ENCODE assay signal across 28 cellular contexts in genomic region chr2:81007104-81007503, GRCh38.
A peak's percentile ranks its signal among the peaks of the same experiment; 100 is the strongest.
DNase-seq lines count a peak whose midpoint lies in the region; ATAC-seq and TF ChIP-seq lines count a peak whose summit lies in the region.
"Had no signal": no experiment of that assay in that cellular context is flagged by ENCODE, and none has a peak within 500 bp of the region (broad histone marks: within the 10 kb centered on the region; RNA-seq: fewer than 3 reads in every experiment).

No MANE protein-coding gene starts in this region.

- DNase-seq in DMS53 treated with DMSO at 0.1 percent for 48 hours (lab: John Stamatoyannopoulos, UW; ENCODE audit: unreplicated experiment) (peak; percentile 22), HT-29 (ENCODE audit: low spot score) (peak; percentile 42), NCI-H748 treated with DMSO at 0.1 percent for 48 hours (lab: John Stamatoyannopoulos, UW) (peak; percentile 27), endodermal cell (no peak), AML-193 (lab: John Stamatoyannopoulos, UW) (no peak), Peyer's patch (no peak), body of pancreas (no peak)
- DNase-seq: activated CD4-positive, alpha-beta T cell treated with anti-CD3 and anti-CD28 coated beads, Interleukin-2, amount 50 U/mL, for 48 hours; activated CD4-positive, CD25-positive, alpha-beta regulatory T cell treated with anti-CD3 and anti-CD28 coated beads, Interleukin-2, amount 50 U/mL, for 72 hours; activated T-cell treated with anti-CD3 and anti-CD28 coated beads, Interleukin-2, amount 50 U/mL, for 48 hours; effector memory CD4-positive, alpha-beta T cell; GM23248; immature natural killer cell; Kasumi-1; left colon; NCI-H1092; NCI-H187; ovary; retina; stimulated activated naive B cell treated with anti-CD40 and anti-IgM and Interleukin-4, amounts not matched to agents 10 μg/mL and 1 μg/mL and 100 μg/mL, for 72 hours; substantia nigra; trophoblast cell had no signal

- no peaks in the 10 kb centered on the region for H3K4me1 ChIP-seq in endodermal cell (ENCODE audit: control insufficient read depth, insufficient read depth, low read length)
- H3K4me1 ChIP-seq in Peyer's patch: no peaks in the 10 kb centered on the region
- H3K4me1 ChIP-seq in body of pancreas: no peaks in the 10 kb centered on the region
- H3K4me1 ChIP-seq: ascending aorta had no signal

- H3K27ac ChIP-seq in endodermal cell (ENCODE audit: low read depth, low read length): no peak overlapping the region
- no peak overlapping the region for H3K27ac ChIP-seq in Peyer's patch
- H3K27ac ChIP-seq in body of pancreas: no peak overlapping the region
- H3K27ac ChIP-seq: ascending aorta, coronary artery, GM23248, ovary, skin epidermis had no signal

- WGBS in endodermal cell (ENCODE audit: insufficient coverage in 1 of 2, insufficient read length in 1 of 2), 2 experiments: 73% methylated on average over 1 of the region's 2 CpGs; no CpG with 5 or more reads in 1 of the 2 experiments
- 52 to 55% methylated on average over 2 of the region's 2 CpGs for WGBS in body of pancreas, 2 donors

- H3K27me3 ChIP-seq in endodermal cell (ENCODE audit: control insufficient read depth, insufficient read depth, low read length, poor library complexity, severe bottlenecking) (no peaks in the 10 kb centered on the region), Peyer's patch (no peaks in the 10 kb centered on the region), body of pancreas (no peaks in the 10 kb centered on the region)
- H3K27me3 ChIP-seq: ascending aorta, ovary had no signal

- no peaks in the 10 kb centered on the region for H3K36me3 Mint-ChIP-seq in endodermal cell (ENCODE audit: low read depth)
- H3K36me3 Mint-ChIP-seq: CD14-positive monocyte; immature natural killer cell; stimulated activated naive B cell treated with anti-CD40 and anti-IgM and Interleukin-4, amounts not matched to agents 10 μg/mL and 1 μg/mL and 100 μg/mL, for 72 hours had no signal

- no peaks in the 10 kb centered on the region for H3K27me3 Mint-ChIP-seq in endodermal cell (ENCODE audit: insufficient read depth)
- H3K27me3 Mint-ChIP-seq: stimulated activated naive B cell treated with anti-CD40 and anti-IgM and Interleukin-4, amounts not matched to agents 10 μg/mL and 1 μg/mL and 100 μg/mL, for 72 hours had no signal

- peaks cover 7% of the 10 kb centered on the region for H3K9me3 ChIP-seq in endodermal cell (ENCODE audit: control insufficient read depth, low read length)
- H3K9me3 ChIP-seq in Peyer's patch: no peaks in the 10 kb centered on the region
- H3K9me3 ChIP-seq in body of pancreas: no peaks in the 10 kb centered on the region
- H3K9me3 ChIP-seq: ovary had no signal

- no peak overlapping the region for H3K9ac ChIP-seq in endodermal cell (ENCODE audit: extremely low read depth, low read length, poor library complexity, severe bottlenecking)
- H3K9ac ChIP-seq: GM23248 had no signal

- no peak overlapping the region for H3K27ac Mint-ChIP-seq in endodermal cell
- H3K27ac Mint-ChIP-seq: CD14-positive monocyte; immature natural killer cell; stimulated activated naive B cell treated with anti-CD40 and anti-IgM and Interleukin-4, amounts not matched to agents 10 μg/mL and 1 μg/mL and 100 μg/mL, for 72 hours; T-helper 1 cell treated with Interleukin-12 subunit alpha and Interleukin-12 subunit beta and Interleukin-4 antibody, amounts not matched to agents 30 μg/mL and 1 μg/mL, for 36 hours had no signal

- intact Hi-C loops in body of pancreas (cut with DNase I): no loop called here

- no peak for ATAC-seq in body of pancreas
- ATAC-seq: left colon; SK-N-SH treated with all-trans-retinoic acid at 6 μM for 48 hours; stimulated activated naive B cell treated with anti-CD40 and anti-IgM and Interleukin-4, amounts not matched to agents 10 μg/mL and 1 μg/mL and 100 μg/mL, for 72 hours had no signal

- TF ChIP-seq CTCF in endodermal cell (conservative IDR thresholded peaks at IDR 0.05) (peak; percentile 72), Peyer's patch (IDR thresholded peaks at IDR 0.05) (no peak), body of pancreas (IDR thresholded peaks at IDR 0.05) (no peak)

- H3K4me1 Mint-ChIP-seq in endodermal cell: no peaks in the 10 kb centered on the region
- H3K4me1 Mint-ChIP-seq: CD14-positive monocyte; immature natural killer cell; stimulated activated naive B cell treated with anti-CD40 and anti-IgM and Interleukin-4, amounts not matched to agents 10 μg/mL and 1 μg/mL and 100 μg/mL, for 72 hours had no signal

- H3K4me3 ChIP-seq in endodermal cell (ENCODE audit: low read length): no peak overlapping the region
- no peak overlapping the region for H3K4me3 ChIP-seq in Peyer's patch
- no peak overlapping the region for H3K4me3 ChIP-seq in body of pancreas
- H3K4me3 ChIP-seq: ascending aorta, coronary artery, GM23248, ovary, skin epidermis had no signal

- no peak for TF ChIP-seq POLR2A in Peyer's patch (IDR thresholded peaks at IDR 0.05)
- no peak for TF ChIP-seq POLR2A in body of pancreas (IDR thresholded peaks at IDR 0.05)

- peaks cover 6% of the 10 kb centered on the region for H3K9me3 Mint-ChIP-seq in endodermal cell

- H3K36me3 ChIP-seq in endodermal cell (ENCODE audit: control insufficient read depth, insufficient read depth, low read length): no peaks in the 10 kb centered on the region
- H3K36me3 ChIP-seq in Peyer's patch: no peaks in the 10 kb centered on the region
- H3K36me3 ChIP-seq in body of pancreas (replicated peaks in 1 of 2; ENCODE audit: insufficient read depth in 1 of 2, low read depth in 2 of 2): no peaks in the 10 kb centered on the region
- H3K36me3 ChIP-seq: ascending aorta, ovary had no signal

- H3K4me3 Mint-ChIP-seq in endodermal cell: no peak overlapping the region
- H3K4me3 Mint-ChIP-seq: CD14-positive monocyte; immature natural killer cell; stimulated activated naive B cell treated with anti-CD40 and anti-IgM and Interleukin-4, amounts not matched to agents 10 μg/mL and 1 μg/mL and 100 μg/mL, for 72 hours; T-helper 1 cell treated with Interleukin-12 subunit alpha and Interleukin-12 subunit beta and Interleukin-4 antibody, amounts not matched to agents 30 μg/mL and 1 μg/mL, for 36 hours had no signal

Comparison
In these comparisons a context has a peak if more than half of its experiments do, and no peak if none do; other contexts are left out.
1. DNase-seq: peak in DMS53 treated with DMSO at 0.1 percent for 48 hours (single experiment), HT-29 (single experiment) and NCI-H748 treated with DMSO at 0.1 percent for 48 hours (single experiment); none in endodermal cell (single experiment), AML-193 (0 of 2), Peyer's patch (0 of 3) and body of pancreas (0 of 4).